In genomic region chr7:149217570-149217969, GRCh38 we compare ENCODE assay signal across 23 cellular contexts. TPM values are rescaled to one million over a fixed set of nuclear protein-coding genes. Genes with fewer than 3 reads are reported as not detected.
DNase-seq lines count a peak whose midpoint lies in the region; ATAC-seq, FAIRE-seq and TF ChIP-seq lines count a peak whose summit lies in the region.
"Had no signal": no experiment of that assay in that cellular context is flagged by ENCODE, and none has a peak within 500 bp of the region (broad histone marks: within the 10 kb centered on the region; RNA-seq: fewer than 3 reads in every experiment).

No MANE protein-coding gene starts in this region.

- peak overlapping the region; percentile 25 for H3K27ac Mint-ChIP-seq in activated CD4-positive, alpha-beta memory T cell treated with anti-CD3 and anti-CD28 coated beads for 36 hours
- H3K27ac Mint-ChIP-seq in activated CD4-positive, alpha-beta memory T cell treated with anti-CD3 and anti-CD28 coated beads, Interleukin-2, amount 10 ng/mL, durations not matched to agents 7 days and 5 days: no peak overlapping the region
- H3K27ac Mint-ChIP-seq in CD8-positive, alpha-beta T cell: peak overlapping the region; percentile 22
- H3K27ac Mint-ChIP-seq in nephron progenitor cell: peak overlapping the region; percentile 18

- intact Hi-C loops in activated CD4-positive, alpha-beta memory T cell treated with anti-CD3 and anti-CD28 coated beads for 36 hours (cut with micrococcal nuclease): no loop called here
- intact Hi-C loops in CD8-positive, alpha-beta T cell (cut with DNase I, micrococcal nuclease): no loop called here
- intact Hi-C loops in K562 (cut with micrococcal nuclease) (no loop called here), right lobe of liver (cut with DNase I) (no loop called here)

- no peak overlapping the region for H3K27ac ChIP-seq in CD8-positive, alpha-beta T cell (ENCODE audit: low read depth, low read length)
- H3K27ac ChIP-seq in K562 (ENCODE audit: extremely low read depth, low read depth, low read length): no peak overlapping the region
- H3K27ac ChIP-seq in right lobe of liver: no peak overlapping the region
- H3K27ac ChIP-seq: KMS-11, RWPE1 had no signal

- no peaks in the 10 kb centered on the region for H3K9me3 ChIP-seq in CD8-positive, alpha-beta T cell (ENCODE audit: low read length)
- H3K9me3 ChIP-seq in K562 (replicated peaks; ENCODE audit: control insufficient read depth, insufficient read depth, low read depth, low read length) (no peaks in the 10 kb centered on the region), right lobe of liver (no peaks in the 10 kb centered on the region)
- H3K9me3 ChIP-seq: Caco-2 had no signal

- no peaks in the 10 kb centered on the region for H3K9me3 Mint-ChIP-seq in activated CD4-positive, alpha-beta memory T cell treated with anti-CD3 and anti-CD28 coated beads for 36 hours
- no peaks in the 10 kb centered on the region for H3K9me3 Mint-ChIP-seq in activated CD4-positive, alpha-beta memory T cell treated with anti-CD3 and anti-CD28 coated beads, Interleukin-2, amount 10 ng/mL, durations not matched to agents 7 days and 5 days
- no peaks in the 10 kb centered on the region for H3K9me3 Mint-ChIP-seq in CD8-positive, alpha-beta T cell
- no peaks in the 10 kb centered on the region for H3K9me3 Mint-ChIP-seq in nephron progenitor cell

- no peak for TF ChIP-seq EP300 in K562 (IDR thresholded peaks at IDR 0.05; ENCODE audit: low read length)

- H3K4me1 Mint-ChIP-seq in activated CD4-positive, alpha-beta memory T cell treated with anti-CD3 and anti-CD28 coated beads for 36 hours (ENCODE audit: low read depth): peaks cover 3% of the 10 kb centered on the region
- H3K4me1 Mint-ChIP-seq in activated CD4-positive, alpha-beta memory T cell treated with anti-CD3 and anti-CD28 coated beads, Interleukin-2, amount 10 ng/mL, durations not matched to agents 7 days and 5 days: peaks cover 4% of the 10 kb centered on the region
- H3K4me1 Mint-ChIP-seq in CD8-positive, alpha-beta T cell (ENCODE audit: low read depth): no peaks in the 10 kb centered on the region
- peaks cover 7% of the 10 kb centered on the region for H3K4me1 Mint-ChIP-seq in nephron progenitor cell
- H3K4me1 Mint-ChIP-seq: CD14-positive monocyte had no signal

- H3K36me3 ChIP-seq in CD8-positive, alpha-beta T cell (ENCODE audit: insufficient read depth, low read length): peaks cover 16% of the 10 kb centered on the region
- H3K36me3 ChIP-seq in K562 (ENCODE audit: control insufficient read depth, insufficient read depth, low read length) (peaks cover 93% of the 10 kb centered on the region), right lobe of liver (peaks cover 0 to 64% (median 20%) of the 10 kb centered on the region in 4 donors)

- no peaks in the 10 kb centered on the region for H3K79me2 ChIP-seq in K562 (ENCODE audit: control insufficient read depth, insufficient read depth, low read length)

- H3K4me3 ChIP-seq in CD8-positive, alpha-beta T cell (ENCODE audit: low read depth, low read length): no peak overlapping the region
- H3K4me3 ChIP-seq in K562: no peak overlapping the region
- no peak overlapping the region for H3K4me3 ChIP-seq in right lobe of liver

- peaks cover 71% of the 10 kb centered on the region for H3K36me3 Mint-ChIP-seq in activated CD4-positive, alpha-beta memory T cell treated with anti-CD3 and anti-CD28 coated beads for 36 hours
- H3K36me3 Mint-ChIP-seq in activated CD4-positive, alpha-beta memory T cell treated with anti-CD3 and anti-CD28 coated beads, Interleukin-2, amount 10 ng/mL, durations not matched to agents 7 days and 5 days (ENCODE audit: low read depth): peaks cover 77% of the 10 kb centered on the region
- H3K36me3 Mint-ChIP-seq in CD8-positive, alpha-beta T cell: peaks cover 86% of the 10 kb centered on the region
- H3K36me3 Mint-ChIP-seq in nephron progenitor cell (ENCODE audit: low read depth): peaks cover 81% of the 10 kb centered on the region

- DNase-seq in activated CD4-positive, alpha-beta memory T cell treated with anti-CD3 and anti-CD28 coated beads for 36 hours: no peak
- no peak for DNase-seq in activated CD4-positive, alpha-beta memory T cell treated with anti-CD3 and anti-CD28 coated beads, Interleukin-2, amount 10 ng/mL, durations not matched to agents 7 days and 5 days
- no peak for DNase-seq in CD8-positive, alpha-beta T cell
- DNase-seq in K562 (ENCODE audit: extremely low read depth in 1 of 4, low spot score in 3 of 4) (no peak), nephron progenitor cell (no peak), H4 (ENCODE audit: low spot score) (no peak), right lobe of liver (no peak)
- DNase-seq in stimulated activated CD4-positive, alpha-beta T cell treated with anti-CD3 and anti-CD28 coated beads, Interleukin-2, amount 100 ng/mL, for 24 hours: no peak
- DNase-seq: 8988T, Caco-2, DMS153, GDM1, MV-4-11, NCI-H1417, NCI-H187, NCI-H2107, NCI-H2227 treated with DMSO at 0.1 percent for 48 hours, NCI-H510A treated with DMSO at 0.1 percent for 48 hours, NCI-H82 had no signal

- BruUV-seq in K562 (replicated peaks; lab: Mats Ljungman, UMichigan): no TSS peak

- ATAC-seq in CD8-positive, alpha-beta T cell: no peak
- ATAC-seq in K562: no peak
- no peak for ATAC-seq in right lobe of liver

- no peak for TF ChIP-seq RAD21 in K562 (CRISPR knock-in tag; conservative IDR thresholded peaks at IDR 0.05 in 1 of 2, IDR thresholded peaks at IDR 0.05 in 1 of 2)

- no peak overlapping the region for H2AFZ ChIP-seq in K562 (ENCODE audit: low read depth, low read length)

- in situ Hi-C loops in K562 (cut with MboI): no loop called here

- no peaks in the 10 kb centered on the region for H3K27me3 Mint-ChIP-seq in activated CD4-positive, alpha-beta memory T cell treated with anti-CD3 and anti-CD28 coated beads for 36 hours
- H3K27me3 Mint-ChIP-seq in activated CD4-positive, alpha-beta memory T cell treated with anti-CD3 and anti-CD28 coated beads, Interleukin-2, amount 10 ng/mL, durations not matched to agents 7 days and 5 days: no peaks in the 10 kb centered on the region
- H3K27me3 Mint-ChIP-seq in CD8-positive, alpha-beta T cell (ENCODE audit: low read depth): no peaks in the 10 kb centered on the region
- peaks cover 4% of the 10 kb centered on the region for H3K27me3 Mint-ChIP-seq in nephron progenitor cell (ENCODE audit: low read depth, poor library complexity)

- H4K20me1 ChIP-seq in K562 (replicated peaks; ENCODE audit: control insufficient read depth, insufficient read depth, low read length): no peaks in the 10 kb centered on the region

- no peak for FAIRE-seq in K562 (lab: Jason Lieb, UNC)
- FAIRE-seq: H54 had no signal

- H3K4me2 ChIP-seq in K562 (ENCODE audit: insufficient read depth, low read length): no peak overlapping the region
- H3K4me2 ChIP-seq: KMS-11 had no signal

- 98% methylated on average over 6 of the region's 6 CpGs for WGBS in K562 (ENCODE audit: insufficient coverage, low coverage, missing lambda C conversion rate)
- 80% methylated on average over 5 of the region's 6 CpGs for WGBS in right lobe of liver (ENCODE audit: insufficient coverage, low coverage, low lambda C conversion rate, missing lambda C conversion rate)

- TF ChIP-seq POLR2A in K562 (conservative IDR thresholded peaks at IDR 0.05) (0 out of 2 replicates have a peak, but pooled peaks have one; percentile 37), right lobe of liver (IDR thresholded peaks at IDR 0.05) (no peak)

- POLR2A ChIA-PET in activated CD4-positive, alpha-beta memory T cell treated with anti-CD3 and anti-CD28 coated beads for 36 hours (lab: Charles Lee): no interaction called here
- POLR2A ChIA-PET in activated CD4-positive, alpha-beta memory T cell treated with anti-CD3 and anti-CD28 coated beads, Interleukin-2, amount 10 ng/mL, durations not matched to agents 7 days and 5 days (lab: Charles Lee): no interaction called here
- POLR2A ChIA-PET in CD8-positive, alpha-beta T cell (lab: Charles Lee): no interaction called here
- POLR2A ChIA-PET in K562 (lab: Yijun Ruan, JAX): no interaction called here

- no peaks in the 10 kb centered on the region for H3K9me1 ChIP-seq in K562 (ENCODE audit: control insufficient read depth, insufficient read depth, low read length)

- CTCF ChIA-PET in activated CD4-positive, alpha-beta memory T cell treated with anti-CD3 and anti-CD28 coated beads for 36 hours (lab: Charles Lee): no interaction called here
- CTCF ChIA-PET in activated CD4-positive, alpha-beta memory T cell treated with anti-CD3 and anti-CD28 coated beads, Interleukin-2, amount 10 ng/mL, durations not matched to agents 7 days and 5 days (lab: Charles Lee): no interaction called here
- CTCF ChIA-PET in CD8-positive, alpha-beta T cell (lab: Charles Lee): no interaction called here
- CTCF ChIA-PET in K562 (lab: Yijun Ruan, JAX; ENCODE audit: low intra/inter-chr PET ratio): no interaction called here

- no peaks in the 10 kb centered on the region for H3K4me1 ChIP-seq in CD8-positive, alpha-beta T cell (ENCODE audit: insufficient read depth, low read length)
- H3K4me1 ChIP-seq in K562 (replicated peaks in 1 of 2; ENCODE audit: control insufficient read depth in 2 of 2, insufficient read depth in 2 of 2, low read length in 2 of 2) (peaks cover 0 to 12% of the 10 kb centered on the region in 2 experiments; a peak in 2 of 5 replicates), right lobe of liver (no peaks in the 10 kb centered on the region)

- no peaks in the 10 kb centered on the region for H3K27me3 ChIP-seq in CD8-positive, alpha-beta T cell (ENCODE audit: insufficient read depth, low read length)
- no peaks in the 10 kb centered on the region for H3K27me3 ChIP-seq in K562 (ENCODE audit: control insufficient read depth in 2 of 2, insufficient read depth in 2 of 2, low read length in 2 of 2)
- no peaks in the 10 kb centered on the region for H3K27me3 ChIP-seq in right lobe of liver

- H3K4me3 Mint-ChIP-seq in activated CD4-positive, alpha-beta memory T cell treated with anti-CD3 and anti-CD28 coated beads for 36 hours: no peak overlapping the region
- no peak overlapping the region for H3K4me3 Mint-ChIP-seq in activated CD4-positive, alpha-beta memory T cell treated with anti-CD3 and anti-CD28 coated beads, Interleukin-2, amount 10 ng/mL, durations not matched to agents 7 days and 5 days
- no peak overlapping the region for H3K4me3 Mint-ChIP-seq in CD8-positive, alpha-beta T cell
- no peak overlapping the region for H3K4me3 Mint-ChIP-seq in nephron progenitor cell
- H3K4me3 Mint-ChIP-seq: CD14-positive monocyte had no signal

- 0 out of 4 replicates have a peak overlapping the region, but pooled peaks of 1 of the 2 experiments have one; percentile 46 for H3K9ac ChIP-seq in K562 (ENCODE audit: insufficient read depth in 1 of 2, low read depth in 2 of 2, low read length in 2 of 2)
- H3K9ac ChIP-seq: KMS-11 had no signal

- TF ChIP-seq CTCF in CD8-positive, alpha-beta T cell (IDR thresholded peaks at IDR 0.05): no peak
- TF ChIP-seq CTCF in K562 (IDR thresholded peaks at IDR 0.05 in 2 of 3, conservative IDR thresholded peaks at IDR 0.05 in 1 of 3; ENCODE audit: insufficient read depth in 2 of 3, low read depth in 1 of 3, low read length in 3 of 3) (no peak), nephron progenitor cell (IDR thresholded peaks at IDR 0.05) (no peak), right lobe of liver (IDR thresholded peaks at IDR 0.05) (no peak)

RNA-seq across cellular contexts. Expression of gene ZNF212, which starts 21.9 kb away (rescaled TPM):
- total RNA-seq in activated CD4-positive, alpha-beta memory T cell treated with anti-CD3 and anti-CD28 coated beads for 36 hours: 10 to 100 TPM; 21.5 to 21.9 TPM
- 10 to 100 TPM; 13.5 to 14.5 TPM for total RNA-seq in activated CD4-positive, alpha-beta memory T cell treated with anti-CD3 and anti-CD28 coated beads, Interleukin-2, amount 10 ng/mL, durations not matched to agents 7 days and 5 days
- 10 to 100 TPM; 20.9 to 22.1 TPM for total RNA-seq in CD8-positive, alpha-beta T cell
- 27.2 and 40.3 TPM in 2 replicates for total RNA-seq in K562 (2011; cell fraction: chromatin; rRNA removed; ENCODE audit: low replicate concordance)
- 25.4 and 28.3 TPM in 2 replicates for total RNA-seq in K562 (2011; cell fraction: nucleolus; rRNA removed)
- total RNA-seq in K562 (2011; cell fraction: nucleoplasm; rRNA removed): 21.7 and 25.2 TPM in 2 replicates
- total RNA-seq in K562 (2014; rRNA removed): 10.2 and 10.7 TPM in 2 replicates
- 6.5 and 7.1 TPM in 2 replicates for total RNA-seq in K562 (2014; rRNA removed; fragmentation: Illumina TruSeq; extraction: Trizol)
- total RNA-seq in K562 (2015; rRNA removed; fragmentation: Illumina TruSeq; extraction: Trizol): 5.6 and 6.3 TPM in 2 replicates
- total RNA-seq in K562 (2021): 18.0 and 21.4 TPM in 2 replicates
- 7.2 and 13.3 TPM in 2 replicates for polyA plus RNA-seq in K562 (2011; rRNA removed)
- polyA plus RNA-seq in K562 (2011; cell fraction: cytosol; rRNA removed): 5.8 and 8.6 TPM in 2 replicates
- polyA plus RNA-seq in K562 (2011; cell fraction: nucleus; rRNA removed): 21.0 and 21.8 TPM in 2 replicates
- polyA plus RNA-seq in K562 (2012): 13.3 and 14.1 TPM in 2 replicates
- polyA plus RNA-seq in K562 (2014; fragmentation: Illumina TruSeq; extraction: Trizol): 11.2 and 14.2 TPM in 2 replicates
- polyA plus RNA-seq in K562 (2014; fragmentation: Nextera tagmentation; extraction: Ambion mirVana): 1 to 10 TPM; 1.8 to 1.9 TPM
- polyA plus RNA-seq in K562 (2014; rRNA removed): 11.6 and 14.1 TPM in 2 replicates
- 5.9 and 6.0 TPM in 2 replicates for polyA minus RNA-seq in K562 (2011; rRNA and poly(A)+ RNA removed)
- 4.8 and 5.8 TPM in 2 replicates for polyA minus RNA-seq in K562 (2011; cell fraction: cytosol; rRNA and poly(A)+ RNA removed)
- polyA minus RNA-seq in K562 (2011; cell fraction: nucleus; rRNA and poly(A)+ RNA removed): 7.9 and 12.3 TPM in 2 replicates
- total RNA-seq in H4 (2014; rRNA removed; shearing (Covaris generic)): 2.2 and 4.2 TPM in 2 replicates
- 1 to 10 TPM; 2.6 to 5.9 (median 4.7) TPM for total RNA-seq in right lobe of liver

RNA-seq across cellular contexts. Expression of gene ZNF282, which starts 22.2 kb away (rescaled TPM):
- 10 to 100 TPM; 61.7 to 61.9 TPM for total RNA-seq in activated CD4-positive, alpha-beta memory T cell treated with anti-CD3 and anti-CD28 coated beads for 36 hours
- 10 to 100 TPM; 66.1 to 66.6 TPM for total RNA-seq in activated CD4-positive, alpha-beta memory T cell treated with anti-CD3 and anti-CD28 coated beads, Interleukin-2, amount 10 ng/mL, durations not matched to agents 7 days and 5 days
- total RNA-seq in CD8-positive, alpha-beta T cell: 10 to 100 TPM; 12.5 to 14.9 TPM
- total RNA-seq in K562 (2011; cell fraction: chromatin; rRNA removed; ENCODE audit: low replicate concordance): 64.6 and 106 TPM in 2 replicates
- 55.3 and 74.2 TPM in 2 replicates for total RNA-seq in K562 (2011; cell fraction: nucleolus; rRNA removed)
- 39.4 and 48.6 TPM in 2 replicates for total RNA-seq in K562 (2011; cell fraction: nucleoplasm; rRNA removed)
- total RNA-seq in K562 (2014; rRNA removed) (32.7 and 38.1 TPM in 2 replicates), K562 (2014; rRNA removed; fragmentation: Illumina TruSeq; extraction: Trizol) (11.2 and 13.2 TPM in 2 replicates), K562 (2015; rRNA removed; fragmentation: Illumina TruSeq; extraction: Trizol) (19.0 and 20.0 TPM in 2 replicates), K562 (2021) (54.6 and 58.6 TPM in 2 replicates), right lobe of liver (10 to 100 TPM in 3 of 6 experiments, 1 to 10 TPM in 3; 7.1 to 13.2 (median 10.0) TPM)
- polyA plus RNA-seq in K562 (2011; rRNA removed) (13.2 and 23.4 TPM in 2 replicates), K562 (2014; fragmentation: Illumina TruSeq; extraction: Trizol) (17.4 and 25.2 TPM in 2 replicates), K562 (2014; fragmentation: Nextera tagmentation; extraction: Ambion mirVana) (1 to 10 TPM in 1 of 2 experiments, under 1 TPM in 1; 0.76 to 1.3 TPM), K562 (2014; rRNA removed) (25.5 and 37.8 TPM in 2 replicates)
- polyA plus RNA-seq in K562 (2011; cell fraction: cytosol; rRNA removed): 19.3 and 29.6 TPM in 2 replicates
- 33.7 and 56.0 TPM in 2 replicates for polyA plus RNA-seq in K562 (2011; cell fraction: nucleus; rRNA removed)
- 27.1 and 39.5 TPM in 2 replicates for polyA plus RNA-seq in K562 (2012)
- 18.7 and 25.1 TPM in 2 replicates for polyA minus RNA-seq in K562 (2011; rRNA and poly(A)+ RNA removed)
- 23.8 and 33.7 TPM in 2 replicates for polyA minus RNA-seq in K562 (2011; cell fraction: cytosol; rRNA and poly(A)+ RNA removed)
- 27.5 and 33.3 TPM in 2 replicates for polyA minus RNA-seq in K562 (2011; cell fraction: nucleus; rRNA and poly(A)+ RNA removed)
- 7.4 and 17.7 TPM in 2 replicates for total RNA-seq in H4 (2014; rRNA removed; shearing (Covaris generic))

RNA-seq across cellular contexts. Expression of gene ZNF783, which starts 44.4 kb away (rescaled TPM):
- total RNA-seq in activated CD4-positive, alpha-beta memory T cell treated with anti-CD3 and anti-CD28 coated beads for 36 hours: 10 to 100 TPM; 15.5 to 17.1 TPM
- total RNA-seq in activated CD4-positive, alpha-beta memory T cell treated with anti-CD3 and anti-CD28 coated beads, Interleukin-2, amount 10 ng/mL, durations not matched to agents 7 days and 5 days: 10 to 100 TPM; 14.4 to 15.8 TPM
- 10 to 100 TPM; 24.0 to 27.3 TPM for total RNA-seq in CD8-positive, alpha-beta T cell
- 23.2 and 45.5 TPM in 2 replicates for total RNA-seq in K562 (2011; cell fraction: chromatin; rRNA removed; ENCODE audit: low replicate concordance)
- 23.9 and 27.2 TPM in 2 replicates for total RNA-seq in K562 (2011; cell fraction: nucleolus; rRNA removed)
- 21.1 and 22.8 TPM in 2 replicates for total RNA-seq in K562 (2011; cell fraction: nucleoplasm; rRNA removed)
- total RNA-seq in K562 (2014; rRNA removed) (6.9 and 7.8 TPM in 2 replicates), K562 (2014; rRNA removed; fragmentation: Illumina TruSeq; extraction: Trizol) (3.1 and 3.2 TPM in 2 replicates), K562 (2015; rRNA removed; fragmentation: Illumina TruSeq; extraction: Trizol) (5.0 and 5.1 TPM in 2 replicates), K562 (2021) (9.5 and 11.2 TPM in 2 replicates), right lobe of liver (1 to 10 TPM; 1.5 to 4.9 (median 3.0) TPM)
- polyA plus RNA-seq in K562 (2011; rRNA removed) (8.9 and 10.0 TPM in 2 replicates), K562 (2014; fragmentation: Illumina TruSeq; extraction: Trizol) (5.1 and 5.4 TPM in 2 replicates), K562 (2014; fragmentation: Nextera tagmentation; extraction: Ambion mirVana) (1 to 10 TPM in 1 of 2 experiments, under 1 TPM in 1; 0.66 to 1.4 TPM), K562 (2014; rRNA removed) (9.3 and 10.2 TPM in 2 replicates)
- polyA plus RNA-seq in K562 (2011; cell fraction: cytosol; rRNA removed): 9.5 and 9.8 TPM in 2 replicates
- polyA plus RNA-seq in K562 (2011; cell fraction: nucleus; rRNA removed): 42.7 and 51.9 TPM in 2 replicates
- 4.8 and 8.8 TPM in 2 replicates for polyA plus RNA-seq in K562 (2012)
- polyA minus RNA-seq in K562 (2011; rRNA and poly(A)+ RNA removed): 4.7 and 5.2 TPM in 2 replicates
- polyA minus RNA-seq in K562 (2011; cell fraction: cytosol; rRNA and poly(A)+ RNA removed): 4.0 and 4.6 TPM in 2 replicates
- 9.8 and 14.9 TPM in 2 replicates for polyA minus RNA-seq in K562 (2011; cell fraction: nucleus; rRNA and poly(A)+ RNA removed)
- total RNA-seq in H4 (2014; rRNA removed; shearing (Covaris generic)): 0.60 and 0.99 TPM in 2 replicates
